ENCODE assay signal across 18 cellular contexts in genomic region chr15:42448281-42448680, GRCh38. TPM values are rescaled to one million over a fixed set of nuclear protein-coding genes. Genes with fewer than 3 reads are reported as not detected.
DNase-seq lines count a peak whose midpoint lies in the region; ATAC-seq and TF ChIP-seq lines count a peak whose summit lies in the region.
"Had no signal": no experiment of that assay in that cellular context is flagged by ENCODE, and none has a peak within 500 bp of the region (broad histone marks: within the 10 kb centered on the region; RNA-seq: fewer than 3 reads in every experiment).

No MANE protein-coding gene starts in this region.

- H3K36me3 ChIP-seq in heart left ventricle (peaks cover 0 to 98% (median 90%) of the 10 kb centered on the region in 9 donors), right atrium auricular region (peaks cover 75% of the 10 kb centered on the region), psoas muscle (ENCODE audit: insufficient read depth in 1 of 2, low read depth in 1 of 2) (peaks cover 13 to 73% of the 10 kb centered on the region in 2 donors), upper lobe of right lung (peaks cover 84% of the 10 kb centered on the region)

- H3K9me3 ChIP-seq in heart left ventricle: no peaks in the 10 kb centered on the region
- H3K9me3 ChIP-seq in right atrium auricular region: no peaks in the 10 kb centered on the region
- H3K9me3 ChIP-seq in psoas muscle: no peaks in the 10 kb centered on the region
- no peaks in the 10 kb centered on the region for H3K9me3 ChIP-seq in upper lobe of right lung
- H3K9me3 ChIP-seq: BLaER1 had no signal

- no peak for ATAC-seq in heart left ventricle
- peak in 3 of 4 donors; percentile 1 to 11 (median 3) for ATAC-seq in psoas muscle
- ATAC-seq in upper lobe of right lung: no peak
- ATAC-seq: HCT116 had no signal

- 77 to 90% (median 88%) methylated on average over 6 of the region's 6 CpGs for WGBS in heart left ventricle, 4 donors
- 57 to 77% (median 64%) methylated on average over 6 of the region's 6 CpGs for WGBS in psoas muscle, 3 donors

- H3K4me1 ChIP-seq in heart left ventricle (peaks cover 0 to 31% (median 5%) of the 10 kb centered on the region in 12 donors), right atrium auricular region (peaks cover 0 to 7% of the 10 kb centered on the region in 2 donors), psoas muscle (peaks cover 66% of the 10 kb centered on the region), upper lobe of right lung (peaks cover 6% of the 10 kb centered on the region)
- H3K4me1 ChIP-seq: BLaER1 had no signal

- H3K27ac ChIP-seq in heart left ventricle (peak overlapping the region in 8 of 12 donors; percentile 2 to 72 (median 36)), right atrium auricular region (peak overlapping the region in 1 of 2 donors; percentile 42), psoas muscle (peak overlapping the region; percentile 90), upper lobe of right lung (no peak overlapping the region)
- H3K27ac ChIP-seq: BLaER1, HL-60 had no signal

- DNase-seq in heart left ventricle: no peak
- no peak for DNase-seq in right atrium auricular region (ENCODE audit: low spot score)
- peak; percentile 78 for DNase-seq in cerebellar cortex (ENCODE audit: low spot score)
- DNase-seq in psoas muscle: no peak
- no peak for DNase-seq in upper lobe of right lung
- DNase-seq in HuH-7 (ENCODE audit: low spot score): no peak
- DNase-seq in NCI-H187 treated with DMSO at 0.1 percent for 48 hours (lab: John Stamatoyannopoulos, UW): no peak
- DNase-seq: 8988T; CD4-positive, alpha-beta memory T cell; DMS153; DMS79; GF-D8; GOT3; H7; HFFc6 had no signal

- intact Hi-C loops in heart left ventricle (cut with DNase I): loop anchor here in 1 of 10 donors (10.0 kb wide), 1 partner anchor 173 kb away; the partner anchor contains the start of genes GANC and TMEM87A
- intact Hi-C loops in psoas muscle (cut with DNase I): no loop called here
- intact Hi-C loops in upper lobe of right lung (cut with DNase I): no loop called here

- H3K27me3 ChIP-seq in heart left ventricle (no peaks in the 10 kb centered on the region), right atrium auricular region (no peaks in the 10 kb centered on the region), psoas muscle (ENCODE audit: insufficient read depth in 3 of 3, low read length in 2 of 3) (no peaks in the 10 kb centered on the region), upper lobe of right lung (no peaks in the 10 kb centered on the region)
- H3K27me3 ChIP-seq: BLaER1 had no signal

- TF ChIP-seq CTCF in heart left ventricle (IDR thresholded peaks at IDR 0.05): no peak
- TF ChIP-seq CTCF in right atrium auricular region (IDR thresholded peaks at IDR 0.05): no peak
- no peak for TF ChIP-seq CTCF in psoas muscle (IDR thresholded peaks at IDR 0.05)
- no peak for TF ChIP-seq CTCF in upper lobe of right lung (IDR thresholded peaks at IDR 0.05)

- H3K4me3 ChIP-seq in heart left ventricle (peak overlapping the region in 3 of 12 donors; percentile 34 to 53 (median 48)), right atrium auricular region (no peak overlapping the region), psoas muscle (peak overlapping the region; percentile 57), upper lobe of right lung (no peak overlapping the region)
- H3K4me3 ChIP-seq: BLaER1 had no signal

- no peak for TF ChIP-seq POLR2A in heart left ventricle (IDR thresholded peaks at IDR 0.05)

RNA-seq across cellular contexts. Expression of gene ZNF106, which starts 42.7 kb away (rescaled TPM):
- total RNA-seq in heart left ventricle (100 to 1,000 TPM; 335 to 999 (median 717) TPM), right atrium auricular region (100 to 1,000 TPM; 332 to 619 TPM), psoas muscle (100 to 1,000 TPM; 520 to 768 (median 704) TPM), upper lobe of right lung (118 TPM)
- polyA plus RNA-seq in heart left ventricle (100 to 1,000 TPM; 135 to 196 TPM), psoas muscle (100 to 1,000 TPM in 2 of 3 donors, 10 to 100 TPM in 1; 76.1 to 617 (median 125) TPM)

RNA-seq across cellular contexts. Expression of gene SNAP23, which starts 47.2 kb away (rescaled TPM):
- total RNA-seq in heart left ventricle (10 to 100 TPM; 29.9 to 74.8 (median 43.3) TPM), right atrium auricular region (10 to 100 TPM; 37.3 to 38.1 TPM), psoas muscle (10 to 100 TPM; 21.9 to 42.2 (median 31.6) TPM), upper lobe of right lung (81.9 TPM)
- polyA plus RNA-seq in heart left ventricle (10 to 100 TPM; 28.6 to 37.6 TPM), psoas muscle (10 to 100 TPM; 12.9 to 17.4 (median 17.2) TPM)

Comparison
In these comparisons a context has a peak if more than half of its experiments do, and no peak if none do; other contexts are left out.
1. ATAC-seq: peak in psoas muscle (3 of 4); none in heart left ventricle (0 of 4) and upper lobe of right lung (single experiment).